1 cellular context compared by ENCODE assay signal in the genomic region with DNA sequence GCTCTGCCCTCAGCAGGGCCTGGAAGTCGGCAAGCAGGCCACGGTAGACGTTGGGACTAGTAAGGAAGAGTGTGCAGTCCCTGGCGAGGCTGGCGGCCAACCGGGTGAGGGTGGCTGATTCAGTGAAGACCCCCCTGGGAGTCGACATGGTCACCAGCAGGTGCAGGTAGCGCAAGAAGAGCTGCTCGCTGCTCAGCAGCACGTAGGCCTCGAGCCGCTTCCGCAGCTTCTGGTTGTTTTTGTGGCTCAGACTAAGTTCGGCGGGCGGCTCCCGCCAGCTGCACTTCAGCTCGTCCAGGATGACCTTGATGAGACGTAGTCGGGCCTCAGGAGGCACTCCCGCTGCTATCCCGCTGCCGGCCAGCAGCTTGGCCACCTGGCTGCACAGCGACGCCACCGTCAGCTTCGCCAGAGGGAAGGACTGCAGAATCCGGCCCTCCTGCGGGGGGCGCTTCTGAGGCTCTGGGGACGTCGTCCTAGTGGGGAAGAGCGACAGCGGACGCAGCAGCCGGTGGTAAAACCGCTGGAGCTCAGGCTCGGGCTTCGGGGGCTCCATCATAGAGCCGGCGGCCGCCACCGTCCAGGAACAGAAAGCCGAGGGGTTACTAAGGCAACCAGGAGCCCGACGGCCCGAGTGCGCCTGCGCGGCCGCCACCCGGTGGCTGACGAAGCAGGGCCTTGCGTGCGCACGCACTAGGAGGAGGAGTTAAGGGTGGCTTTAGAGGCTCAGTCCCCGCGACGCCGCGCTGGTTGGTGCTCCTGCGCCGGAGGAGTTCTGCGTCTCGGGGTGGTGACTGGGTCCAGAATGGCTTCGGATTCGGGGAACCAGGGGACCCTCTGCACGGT.
TF ChIP-seq lines count a peak whose summit lies in the region.

A gene with protein sequence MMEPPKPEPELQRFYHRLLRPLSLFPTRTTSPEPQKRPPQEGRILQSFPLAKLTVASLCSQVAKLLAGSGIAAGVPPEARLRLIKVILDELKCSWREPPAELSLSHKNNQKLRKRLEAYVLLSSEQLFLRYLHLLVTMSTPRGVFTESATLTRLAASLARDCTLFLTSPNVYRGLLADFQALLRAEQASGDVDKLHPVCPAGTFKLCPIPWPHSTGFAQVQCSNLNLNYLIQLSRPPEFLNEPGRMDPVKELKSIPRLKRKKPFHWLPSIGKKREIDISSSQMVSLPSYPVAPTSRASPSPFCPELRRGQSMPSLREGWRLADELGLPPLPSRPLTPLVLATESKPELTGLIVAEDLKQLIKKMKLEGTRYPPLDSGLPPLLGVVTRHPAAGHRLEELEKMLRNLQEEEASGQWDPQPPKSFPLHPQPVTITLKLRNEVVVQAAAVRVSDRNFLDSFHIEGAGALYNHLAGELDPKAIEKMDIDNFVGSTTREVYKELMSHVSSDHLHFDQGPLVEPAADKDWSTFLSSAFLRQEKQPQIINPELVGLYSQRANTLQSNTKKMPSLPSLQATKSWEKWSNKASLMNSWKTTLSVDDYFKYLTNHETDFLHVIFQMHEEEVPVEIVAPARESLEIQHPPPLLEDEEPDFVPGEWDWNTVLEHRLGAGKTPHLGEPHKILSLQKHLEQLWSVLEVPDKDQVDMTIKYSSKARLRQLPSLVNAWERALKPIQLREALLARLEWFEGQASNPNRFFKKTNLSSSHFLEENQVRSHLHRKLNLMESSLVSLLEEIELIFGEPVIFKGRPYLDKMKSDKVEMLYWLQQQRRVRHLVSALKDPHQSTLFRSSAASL (minus strand): TSS at position 607 of the 846 bp plus-strand sequence. CDS start 48 bp downstream, at position 559.
Gene CCS, plus strand, starts transcription at position 729 of the 846 bp plus-strand sequence. Its CDS starts 77 bp downstream, at position 806.

TF ChIP-seq in WTC11, 78 proteins besides CTCF, POLR2A, EP300 and RAD21 (continued from another document):
- TF ChIP-seq, protein P1, sequence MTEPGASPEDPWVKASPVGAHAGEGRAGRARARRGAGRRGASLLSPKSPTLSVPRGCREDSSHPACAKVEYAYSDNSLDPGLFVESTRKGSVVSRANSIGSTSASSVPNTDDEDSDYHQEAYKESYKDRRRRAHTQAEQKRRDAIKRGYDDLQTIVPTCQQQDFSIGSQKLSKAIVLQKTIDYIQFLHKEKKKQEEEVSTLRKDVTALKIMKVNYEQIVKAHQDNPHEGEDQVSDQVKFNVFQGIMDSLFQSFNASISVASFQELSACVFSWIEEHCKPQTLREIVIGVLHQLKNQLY (CRISPR knock-in tag; IDR thresholded peaks at IDR 0.05) = 0 out of 2 replicates have a peak, but pooled peaks have one; percentile 68
- TF ChIP-seq GABPB1 (CRISPR knock-in tag; IDR thresholded peaks at IDR 0.05) = peak; percentile 19; the same call in 1 of the 2 replicates
- TF ChIP-seq ZNF232 (CRISPR knock-in tag; IDR thresholded peaks at IDR 0.05) = peak; percentile 73
- TF ChIP-seq ESRRA (CRISPR knock-in tag; IDR thresholded peaks at IDR 0.05; ENCODE audit: borderline replicate concordance) = no peak; the same call in 1 of the 2 replicates
- peak; percentile 79 for TF ChIP-seq ZNF263 (CRISPR knock-in tag; IDR thresholded peaks at IDR 0.05; ENCODE audit: low read depth)
- peak; percentile 65; the same call in 1 of the 2 replicates for TF ChIP-seq PREB (CRISPR knock-in tag; IDR thresholded peaks at IDR 0.05; ENCODE audit: borderline replicate concordance)
